ENCODE assay signal across 23 cellular contexts in genomic region chr5:95748133-95748532, GRCh38.
"Had no signal": no experiment of that assay in that cellular context is flagged by ENCODE, and none has a peak within 500 bp of the region (broad histone marks: within the 10 kb centered on the region; RNA-seq: fewer than 3 reads in every experiment).

No MANE protein-coding gene starts in this region.

- ATAC-seq: activated CD8-positive, alpha-beta memory T cell treated with anti-CD3 and anti-CD28 coated beads, Interleukin-2, amount 10 ng/mL, durations not matched to agents 7 days and 5 days; activated CD8-positive, alpha-beta T cell treated with anti-CD3 and anti-CD28 coated beads, Interleukin-2, amount 10 ng/mL, durations not matched to agents 7 days and 5 days; activated naive CD8-positive, alpha-beta T cell treated with anti-CD3 and anti-CD28 coated beads, Interleukin-2, amount 50 U/mL, for 24 hours; stimulated activated memory B cell treated with anti-CD40 and anti-IgM and Interleukin-4, amounts not matched to agents 10 μg/mL and 1 μg/mL and 100 μg/mL, for 72 hours; stimulated activated naive CD8-positive, alpha-beta T cell treated with anti-CD3 and anti-CD28 coated beads, Interleukin-15, amount 100 ng/mL, for 72 hours had no signal

- H3K9me3 Mint-ChIP-seq: activated naive CD4-positive, alpha-beta T cell treated with anti-CD3 and anti-CD28 coated beads, Interleukin-2, amount 50 U/mL, for 24 hours; activated naive CD8-positive, alpha-beta T cell treated with anti-CD3 and anti-CD28 coated beads, Interleukin-2, amount 50 U/mL, for 24 hours; activated T-helper 2 cell treated with anti-CD3 and anti-CD28 coated beads, Interferon-gamma antibody, Interleukin-2, Interleukin-4, amounts not matched to agents 10 μg/mL and 5 μg/mL and 100 μg/mL, durations not matched to agents 14 hours and 24 hours and 36 hours; nephron; stimulated activated memory B cell treated with anti-CD40 and anti-IgM and Interleukin-4, amounts not matched to agents 10 μg/mL and 1 μg/mL and 100 μg/mL, for 72 hours; stimulated activated naive CD8-positive, alpha-beta T cell treated with anti-CD3 and anti-CD28 coated beads, Interleukin-15, amount 100 ng/mL, for 72 hours; T-helper 2 cell treated with Interferon-gamma antibody and Interleukin-4, amounts not matched to agents 5 μg/mL and 100 μg/mL, for 36 hours had no signal

- H3K27ac Mint-ChIP-seq: activated CD4-positive, alpha-beta T cell treated with anti-CD3 and anti-CD28 coated beads for 36 hours; activated CD8-positive, alpha-beta memory T cell treated with anti-CD3 and anti-CD28 coated beads, Interleukin-2, amount 10 ng/mL, durations not matched to agents 7 days and 5 days; activated CD8-positive, alpha-beta T cell treated with anti-CD3 and anti-CD28 coated beads, Interleukin-2, amount 10 ng/mL, durations not matched to agents 7 days and 5 days; activated naive CD4-positive, alpha-beta T cell treated with anti-CD3 and anti-CD28 coated beads, Interleukin-2, amount 50 U/mL, for 24 hours; activated naive CD8-positive, alpha-beta T cell treated with anti-CD3 and anti-CD28 coated beads, Interleukin-2, amount 50 U/mL, for 24 hours; activated T-helper 2 cell treated with anti-CD3 and anti-CD28 coated beads, Interferon-gamma antibody, Interleukin-2, Interleukin-4, amounts not matched to agents 10 μg/mL and 5 μg/mL and 100 μg/mL, durations not matched to agents 14 hours and 24 hours and 36 hours; stimulated activated memory B cell treated with anti-CD40 and anti-IgM and Interleukin-4, amounts not matched to agents 10 μg/mL and 1 μg/mL and 100 μg/mL, for 72 hours; stimulated activated naive CD8-positive, alpha-beta T cell treated with anti-CD3 and anti-CD28 coated beads, Interleukin-15, amount 100 ng/mL, for 72 hours; T-helper 2 cell treated with Interferon-gamma antibody and Interleukin-4, amounts not matched to agents 5 μg/mL and 100 μg/mL, for 36 hours had no signal

- H3K27ac ChIP-seq: colonic mucosa, heart left ventricle, sigmoid colon had no signal

- DNase-seq: activated CD4-positive, alpha-beta T cell treated with anti-CD3 and anti-CD28 coated beads for 36 hours; activated CD4-positive, CD25-positive, alpha-beta regulatory T cell; activated CD8-positive, alpha-beta memory T cell treated with anti-CD3 and anti-CD28 coated beads, Interleukin-2, amount 10 ng/mL, durations not matched to agents 7 days and 5 days; activated CD8-positive, alpha-beta T cell treated with anti-CD3 and anti-CD28 coated beads, Interleukin-2, amount 10 ng/mL, durations not matched to agents 7 days and 5 days; activated naive CD8-positive, alpha-beta T cell treated with anti-CD3 and anti-CD28 coated beads, Interleukin-2, amount 50 U/mL, for 24 hours; activated T-cell treated with anti-CD3 and anti-CD28 coated beads, Interleukin-2, amount 50 U/mL, for 48 hours; cerebellar nuclear complex; colonic mucosa; effector memory CD4-positive, alpha-beta T cell; foreskin fibroblast; heart left ventricle; sigmoid colon; stimulated activated CD4-positive, alpha-beta T cell treated with anti-CD3 and anti-CD28 coated beads, Interleukin-1b, Interleukin-23, amount 100 ng/mL, for 48 hours; stimulated activated CD4-positive, alpha-beta T cell treated with anti-CD3 and anti-CD28 coated beads, Interleukin-4, amount 100 ng/mL, for 4 hours; stimulated activated CD8-positive, alpha-beta memory T cell treated with anti-CD3 and anti-CD28 coated beads, Interleukin-4, amount 100 ng/mL, for 48 hours; stimulated activated naive CD8-positive, alpha-beta T cell treated with anti-CD3 and anti-CD28 coated beads, Interleukin-15, amount 100 ng/mL, for 72 hours; substantia nigra; T-helper 1 cell had no signal

- H3K4me3 Mint-ChIP-seq: activated CD4-positive, alpha-beta T cell treated with anti-CD3 and anti-CD28 coated beads for 36 hours; activated CD8-positive, alpha-beta memory T cell treated with anti-CD3 and anti-CD28 coated beads, Interleukin-2, amount 10 ng/mL, durations not matched to agents 7 days and 5 days; activated CD8-positive, alpha-beta T cell treated with anti-CD3 and anti-CD28 coated beads, Interleukin-2, amount 10 ng/mL, durations not matched to agents 7 days and 5 days; activated naive CD4-positive, alpha-beta T cell treated with anti-CD3 and anti-CD28 coated beads, Interleukin-2, amount 50 U/mL, for 24 hours; activated naive CD8-positive, alpha-beta T cell treated with anti-CD3 and anti-CD28 coated beads, Interleukin-2, amount 50 U/mL, for 24 hours; nephron; stimulated activated memory B cell treated with anti-CD40 and anti-IgM and Interleukin-4, amounts not matched to agents 10 μg/mL and 1 μg/mL and 100 μg/mL, for 72 hours; stimulated activated naive CD8-positive, alpha-beta T cell treated with anti-CD3 and anti-CD28 coated beads, Interleukin-15, amount 100 ng/mL, for 72 hours; T-helper 2 cell treated with Interferon-gamma antibody and Interleukin-4, amounts not matched to agents 5 μg/mL and 100 μg/mL, for 36 hours had no signal

- H3K27me3 Mint-ChIP-seq: activated CD4-positive, alpha-beta T cell treated with anti-CD3 and anti-CD28 coated beads for 36 hours; activated naive CD4-positive, alpha-beta T cell treated with anti-CD3 and anti-CD28 coated beads, Interleukin-2, amount 50 U/mL, for 24 hours; activated naive CD8-positive, alpha-beta T cell treated with anti-CD3 and anti-CD28 coated beads, Interleukin-2, amount 50 U/mL, for 24 hours; stimulated activated memory B cell treated with anti-CD40 and anti-IgM and Interleukin-4, amounts not matched to agents 10 μg/mL and 1 μg/mL and 100 μg/mL, for 72 hours had no signal
